ENCODE assay signal across 18 cellular contexts in genomic region chr7:141872931-141873330, GRCh38.
DNase-seq lines count a peak whose midpoint lies in the region; ATAC-seq and TF ChIP-seq lines count a peak whose summit lies in the region.
"Had no signal": no experiment of that assay in that cellular context is flagged by ENCODE, and none has a peak within 500 bp of the region (broad histone marks: within the 10 kb centered on the region; RNA-seq: fewer than 3 reads in every experiment).

No MANE protein-coding gene starts in this region.

- H3K27me3 Mint-ChIP-seq in T-helper 2 cell treated with Interferon-gamma antibody and Interleukin-4, amounts not matched to agents 5 μg/mL and 100 μg/mL, for 36 hours (ENCODE audit: low read depth): no peaks in the 10 kb centered on the region

- H3K4me3 Mint-ChIP-seq in T-helper 2 cell treated with Interferon-gamma antibody and Interleukin-4, amounts not matched to agents 5 μg/mL and 100 μg/mL, for 36 hours: no peak overlapping the region

- H3K36me3 ChIP-seq in GM06990 (ENCODE audit: control insufficient read depth, insufficient read depth, low read length): no peaks in the 10 kb centered on the region

- ATAC-seq in GM19372 (IDR thresholded peaks at IDR 0.05; ENCODE audit: low read depth, unreplicated experiment) (peak; percentile 73), HG03342 (IDR thresholded peaks at IDR 0.05; ENCODE audit: unreplicated experiment) (peak; percentile 78)

- H3K27me3 ChIP-seq in GM06990 (replicated peaks; ENCODE audit: control insufficient read depth, insufficient read depth, low read length): no peaks in the 10 kb centered on the region

- no peak for TF ChIP-seq CTCF in GM06990 (IDR thresholded peaks at IDR 0.05; ENCODE audit: insufficient read depth, low read length, poor library complexity, severe bottlenecking)

- H3K9me3 Mint-ChIP-seq in T-helper 2 cell treated with Interferon-gamma antibody and Interleukin-4, amounts not matched to agents 5 μg/mL and 100 μg/mL, for 36 hours: no peaks in the 10 kb centered on the region

- no peak overlapping the region for H3K27ac Mint-ChIP-seq in T-helper 2 cell treated with Interferon-gamma antibody and Interleukin-4, amounts not matched to agents 5 μg/mL and 100 μg/mL, for 36 hours

- no peak overlapping the region for H3K4me3 ChIP-seq in GM06990 (replicated peaks; ENCODE audit: low read depth, low read length)

- no peaks in the 10 kb centered on the region for H3K4me1 Mint-ChIP-seq in T-helper 2 cell treated with Interferon-gamma antibody and Interleukin-4, amounts not matched to agents 5 μg/mL and 100 μg/mL, for 36 hours (ENCODE audit: low read depth)

- DNase-seq in GM06990 (ENCODE audit: extremely low read depth, insufficient read length): peak; percentile 27
- peak; percentile 60 for DNase-seq in RPMI8226
- no peak for DNase-seq in DMS53 (lab: John Stamatoyannopoulos, UW)
- no peak for DNase-seq in GM03348 (ENCODE audit: low spot score)
- no peak for DNase-seq in T-helper 2 cell treated with Interferon-gamma antibody and Interleukin-4, amounts not matched to agents 5 μg/mL and 100 μg/mL, for 36 hours (ENCODE audit: low spot score)
- no peak for DNase-seq in T-helper 2 cell
- DNase-seq: COR-L47, DND-41, IMR-90, MV-4-11, NCI-H1417, NCI-H187, NCI-H446, NCI-H526, SIG-M5, SK-N-SH had no signal

- no peaks in the 10 kb centered on the region for H3K36me3 Mint-ChIP-seq in T-helper 2 cell treated with Interferon-gamma antibody and Interleukin-4, amounts not matched to agents 5 μg/mL and 100 μg/mL, for 36 hours (ENCODE audit: low read depth)

Comparison
In these comparisons a context has a peak if more than half of its experiments do, and no peak if none do; other contexts are left out.
1. DNase-seq: peak in GM06990 (single experiment) and RPMI8226 (single experiment); none in DMS53 (single experiment), GM03348 (single experiment), T-helper 2 cell treated with Interferon-gamma antibody and Interleukin-4, amounts not matched to agents 5 μg/mL and 100 μg/mL, for 36 hours (single experiment) and T-helper 2 cell (0 of 5).